In the genomic region with DNA sequence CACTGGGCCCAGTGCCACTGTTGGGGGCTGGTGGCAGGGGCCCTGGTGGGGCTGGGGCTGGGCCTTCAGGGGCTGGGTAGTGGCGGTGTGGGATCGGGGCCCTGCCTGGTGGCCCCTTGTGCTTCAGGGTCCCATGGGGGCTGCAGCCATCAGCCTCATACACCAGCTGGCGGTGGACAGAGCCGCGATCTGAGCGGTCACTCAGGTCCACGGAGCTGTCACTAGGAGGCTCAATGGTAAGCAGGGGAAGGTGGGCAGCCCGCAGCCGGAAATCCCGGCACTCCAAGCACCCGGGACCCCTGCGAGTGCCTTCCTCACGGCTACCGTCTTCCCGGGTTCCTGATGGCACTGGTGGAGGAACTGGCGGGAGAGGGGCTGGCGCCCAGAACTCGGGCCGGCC, we compare ENCODE assay signal across 18 cellular contexts. TPM values are rescaled to one million over a fixed set of nuclear protein-coding genes. Genes with fewer than 3 reads are reported as not detected.
DNase-seq lines count a peak whose midpoint lies in the region; ATAC-seq and TF ChIP-seq lines count a peak whose summit lies in the region.
"Had no signal": no experiment of that assay in that cellular context is flagged by ENCODE, and none has a peak within 500 bp of the region (broad histone marks: within the 10 kb centered on the region; RNA-seq: fewer than 3 reads in every experiment).

No MANE protein-coding gene starts in this region.

- H3K4me1 ChIP-seq in PC-3 (ENCODE audit: insufficient read depth, low read length) (no peaks in the 10 kb centered on the region; the same call in 1 of the 2 replicates), neural progenitor cell (peaks cover 10% of the 10 kb centered on the region), osteoblast (ENCODE audit: insufficient read depth, low read length) (no peaks in the 10 kb centered on the region), smooth muscle cell (ENCODE audit: low read depth) (no peaks in the 10 kb centered on the region)
- H3K4me1 ChIP-seq: Caco-2 had no signal

- H3K36me3 ChIP-seq in PC-3 (ENCODE audit: low read depth, low read length) (no peaks in the 10 kb centered on the region), neural progenitor cell (no peaks in the 10 kb centered on the region), osteoblast (ENCODE audit: insufficient read depth, low read length) (peaks cover 21% of the 10 kb centered on the region), smooth muscle cell (ENCODE audit: low read depth) (no peaks in the 10 kb centered on the region)

- no peak for ATAC-seq in PC-3
- ATAC-seq: A549; CD8-positive, alpha-beta T cell had no signal

- 89% methylated on average over 19 of the region's 19 CpGs for WGBS in smooth muscle cell (ENCODE audit: low lambda C conversion rate)

- H3K36me3 Mint-ChIP-seq in neural progenitor cell: no peaks in the 10 kb centered on the region
- H3K36me3 Mint-ChIP-seq: CD8-positive, alpha-beta T cell had no signal

- TF ChIP-seq CTCF in PC-3 (conservative IDR thresholded peaks at IDR 0.05; ENCODE audit: low read depth, low read length) (no peak), neural progenitor cell (IDR thresholded peaks at IDR 0.05) (no peak), osteoblast (IDR thresholded peaks at IDR 0.05; ENCODE audit: extremely low read depth, low read depth, low read length) (no peak), smooth muscle cell (IDR thresholded peaks at IDR 0.05; ENCODE audit: borderline replicate concordance, insufficient read depth, poor library complexity, severe bottlenecking) (no peak)

- no peaks in the 10 kb centered on the region for H3K79me2 ChIP-seq in PC-3 (ENCODE audit: low read length)
- no peaks in the 10 kb centered on the region for H3K79me2 ChIP-seq in neural progenitor cell (ENCODE audit: low read depth)
- H3K79me2 ChIP-seq in osteoblast (ENCODE audit: insufficient read depth, low read length): no peaks in the 10 kb centered on the region
- H3K79me2 ChIP-seq in smooth muscle cell (ENCODE audit: low read depth): no peaks in the 10 kb centered on the region

- H3K9ac ChIP-seq in PC-3 (ENCODE audit: low read length): no peak overlapping the region
- no peak overlapping the region for H3K9ac ChIP-seq in neural progenitor cell
- H3K9ac ChIP-seq in smooth muscle cell (ENCODE audit: low read depth): no peak overlapping the region
- H3K9ac ChIP-seq: BLaER1 treated with 17β-estradiol and CSF1 and Interleukin-3, amounts not matched to agents 10 nM and 100 nM had no signal

- TSS peak; percentile 54 for BruUV-seq in PC-3 (replicated peaks; lab: Mats Ljungman, UMichigan)

- H3K27ac ChIP-seq in PC-3 (ENCODE audit: low read length) (no peak overlapping the region), neural progenitor cell (no peak overlapping the region), osteoblast (ENCODE audit: low read depth, low read length) (no peak overlapping the region), smooth muscle cell (ENCODE audit: low read depth) (no peak overlapping the region)
- H3K27ac ChIP-seq: BLaER1 treated with 17β-estradiol and CSF1 and Interleukin-3, amounts not matched to agents 10 nM and 100 nM; C4-2B had no signal

- H3K27me3 Mint-ChIP-seq in neural progenitor cell (ENCODE audit: insufficient read depth, low read depth): peaks cover 2% of the 10 kb centered on the region
- H3K27me3 Mint-ChIP-seq: CD4-positive, alpha-beta T cell had no signal

- H3K4me3 Mint-ChIP-seq in neural progenitor cell: no peak overlapping the region
- H3K4me3 Mint-ChIP-seq: B cell; CD4-positive, alpha-beta T cell; CD8-positive, alpha-beta T cell had no signal

- H3K4me2 ChIP-seq in PC-3 (ENCODE audit: low read length) (no peak overlapping the region), neural progenitor cell (peak overlapping the region; percentile 42), osteoblast (ENCODE audit: insufficient read depth, low read length) (no peak overlapping the region), smooth muscle cell (no peak overlapping the region)
- H3K4me2 ChIP-seq: A549; BLaER1 treated with 17β-estradiol and CSF1 and Interleukin-3, amounts not matched to agents 10 nM and 100 nM had no signal

- no peak overlapping the region for H3K27ac Mint-ChIP-seq in neural progenitor cell
- H3K27ac Mint-ChIP-seq: B cell; CD4-positive, alpha-beta T cell; CD8-positive, alpha-beta T cell had no signal

- CTCF ChIA-PET in PC-3 (lab: Charles Lee): no interaction called here

- no peaks in the 10 kb centered on the region for H3K9me3 ChIP-seq in PC-3 (ENCODE audit: low read length)
- no peaks in the 10 kb centered on the region for H3K9me3 ChIP-seq in neural progenitor cell (ENCODE audit: low read depth)
- H3K9me3 ChIP-seq in osteoblast (ENCODE audit: low read depth, low read length): no peaks in the 10 kb centered on the region
- no peaks in the 10 kb centered on the region for H3K9me3 ChIP-seq in smooth muscle cell (replicated peaks; ENCODE audit: low read depth)
- H3K9me3 ChIP-seq: A549, Caco-2 had no signal

- H3F3A ChIP-seq in PC-3 (ENCODE audit: low read length, unreplicated experiment) (no peaks in the 10 kb centered on the region), neural progenitor cell (ENCODE audit: low read depth) (peaks cover 6% of the 10 kb centered on the region), smooth muscle cell (ENCODE audit: low read depth) (no peaks in the 10 kb centered on the region)

- intact Hi-C loops in PC-3 (cut with micrococcal nuclease): no loop called here

- POLR2A ChIA-PET in PC-3 (lab: Charles Lee; ENCODE audit: unreplicated experiment): interaction anchor here (0.6 kb wide), 1 partner anchor 435 kb away, joined by 3 read pairs; no protein-coding TSS in a partner anchor

- H3K9me3 Mint-ChIP-seq in neural progenitor cell: no peaks in the 10 kb centered on the region
- H3K9me3 Mint-ChIP-seq: CD4-positive, alpha-beta T cell; CD8-positive, alpha-beta T cell had no signal

- no peak overlapping the region for H2AFZ ChIP-seq in PC-3 (ENCODE audit: low read length)
- H2AFZ ChIP-seq in neural progenitor cell (replicated peaks): no peak overlapping the region
- H2AFZ ChIP-seq in osteoblast (ENCODE audit: low read length): no peak overlapping the region
- H2AFZ ChIP-seq in smooth muscle cell (ENCODE audit: low read depth): no peak overlapping the region

- DNase-seq in PC-3 (no peak), neural progenitor cell (ENCODE audit: low spot score) (no peak), osteoblast (ENCODE audit: insufficient read length, low spot score, missing footprints) (peak; percentile 29), smooth muscle cell (lab: John Stamatoyannopoulos, UW; ENCODE audit: unreplicated experiment) (no peak), NCI-H2171 (lab: John Stamatoyannopoulos, UW) (no peak), mucosa of gallbladder (ENCODE audit: low spot score) (no peak)
- no peak for DNase-seq in effector CD8-positive, alpha-beta T cell (lab: John Stamatoyannopoulos, UW)
- DNase-seq: AML-193; Caco-2; Calu3; CD4-positive, alpha-beta T cell; CD8-positive, alpha-beta T cell; DMS79 treated with DMSO at 0.1 percent for 48 hours; GF-D8 had no signal

- no peak overlapping the region for H3K4me3 ChIP-seq in PC-3 (ENCODE audit: low read length)
- H3K4me3 ChIP-seq in neural progenitor cell: no peak overlapping the region
- H3K4me3 ChIP-seq in osteoblast (ENCODE audit: insufficient read depth, low read length): no peak overlapping the region
- no peak overlapping the region for H3K4me3 ChIP-seq in smooth muscle cell
- H3K4me3 ChIP-seq: A549; BLaER1 treated with 17β-estradiol and CSF1 and Interleukin-3, amounts not matched to agents 10 nM and 100 nM had no signal

- H3K4me1 Mint-ChIP-seq in neural progenitor cell: peaks cover 4% of the 10 kb centered on the region
- H3K4me1 Mint-ChIP-seq: B cell had no signal

- H3K9me2 ChIP-seq in PC-3 (replicated peaks; ENCODE audit: low read length): no peaks in the 10 kb centered on the region

- H3K27me3 ChIP-seq in PC-3 (ENCODE audit: low read length) (no peaks in the 10 kb centered on the region), neural progenitor cell (no peaks in the 10 kb centered on the region), osteoblast (ENCODE audit: insufficient read depth, low read length) (peaks cover 8% of the 10 kb centered on the region), smooth muscle cell (ENCODE audit: low read depth) (no peaks in the 10 kb centered on the region)

- H4K20me1 ChIP-seq in PC-3 (ENCODE audit: low read length): no peaks in the 10 kb centered on the region
- no peaks in the 10 kb centered on the region for H4K20me1 ChIP-seq in neural progenitor cell (ENCODE audit: low read depth)
- no peaks in the 10 kb centered on the region for H4K20me1 ChIP-seq in osteoblast (ENCODE audit: insufficient read depth, low read length)
- H4K20me1 ChIP-seq in smooth muscle cell (ENCODE audit: low read depth): no peaks in the 10 kb centered on the region

RNA-seq across cellular contexts. Expression of a gene that starts 25.5 kb away (rescaled TPM):
- 89.8 and 159 TPM in 2 replicates for total RNA-seq in PC-3 (2014; rRNA removed)
- 118 and 223 TPM in 2 replicates for total RNA-seq in neural progenitor cell (ENCODE audit: low replicate concordance)
- 104 and 122 TPM in 2 replicates for total RNA-seq in osteoblast
- total RNA-seq in smooth muscle cell: 183 and 191 TPM in 2 replicates
- 78.7 and 80.2 TPM in 2 replicates for polyA plus RNA-seq in smooth muscle cell
- 140 TPM for total RNA-seq in mucosa of gallbladder

RNA-seq across cellular contexts. Expression of a gene that starts 30.8 kb away (rescaled TPM):
- total RNA-seq in PC-3 (2014; rRNA removed) (8.5 and 19.3 TPM in 2 replicates), neural progenitor cell (ENCODE audit: low replicate concordance) (3.5 and 8.3 TPM in 2 replicates), osteoblast (10.1 and 14.7 TPM in 2 replicates), smooth muscle cell (3.8 and 6.9 TPM in 2 replicates), mucosa of gallbladder (34.5 TPM)
- 4.2 and 5.2 TPM in 2 replicates for polyA plus RNA-seq in smooth muscle cell
